ENCODE assay signal across 8 cellular contexts in the genomic region with DNA sequence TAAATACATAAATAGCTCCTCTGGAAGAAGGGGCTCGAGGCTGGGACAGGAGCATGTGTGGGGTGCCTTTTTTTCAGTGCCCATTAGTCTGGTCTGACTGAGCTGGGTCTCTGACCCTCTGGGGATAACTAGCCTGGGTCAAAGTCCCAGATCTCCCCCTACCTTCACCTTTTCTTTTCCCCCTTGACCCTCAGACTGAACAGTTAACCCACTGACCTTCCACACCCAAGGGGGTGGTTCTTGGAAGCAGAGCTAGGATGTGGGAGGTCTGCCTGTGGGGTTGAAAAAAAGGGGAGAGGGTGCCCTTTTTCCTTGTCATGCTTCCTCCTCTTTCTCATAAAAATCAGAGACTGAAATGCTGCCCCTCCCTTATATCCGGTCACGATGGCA. TPM values are rescaled to one million over a fixed set of nuclear protein-coding genes. Genes with fewer than 3 reads are reported as not detected.
A peak's percentile ranks its signal among the peaks of the same experiment; 100 is the strongest.
DNase-seq lines count a peak whose midpoint lies in the region; ATAC-seq, FAIRE-seq and TF ChIP-seq lines count a peak whose summit lies in the region.

No MANE protein-coding gene starts in this region.

- no peaks in the 10 kb centered on the region for H4K20me1 ChIP-seq in HepG2 (ENCODE audit: insufficient read depth, low read length)

- peaks cover 15% of the 10 kb centered on the region for H3K79me2 ChIP-seq in HepG2 (ENCODE audit: insufficient read depth, low read length)

- DNase-seq in activated T-cell treated with anti-CD3 and anti-CD28 coated beads, Interleukin-2, amount 50 U/mL, for 24 hours: no peak
- DNase-seq in activated T-cell treated with anti-CD3 and anti-CD28 coated beads for 4 hours (no peak), ascending aorta (ENCODE audit: low spot score in 2 of 2) (no peak), HepG2 (ENCODE audit: low spot score) (no peak), NCI-H1694 (lab: John Stamatoyannopoulos, UW) (no peak), lower leg skin (ENCODE audit: low spot score in 2 of 2) (no peak), OCI-M1 (lab: John Stamatoyannopoulos, UW) (no peak)

- intact Hi-C loops in ascending aorta (cut with DNase I): no loop called here
- intact Hi-C loops in HepG2 (cut with micrococcal nuclease; ENCODE audit: unreplicated experiment): loop anchor here (10.0 kb wide), 1 partner anchor 704 kb away; a partner anchor contains a TSS
- intact Hi-C loops in lower leg skin (cut with DNase I; ENCODE audit: low total_unique reads): no loop called here

- no peak for ATAC-seq in HepG2

- TF ChIP-seq CTCF in ascending aorta (IDR thresholded peaks at IDR 0.05) (no peak), HepG2 (CRISPR knock-in tag; IDR thresholded peaks at IDR 0.05) (no peak), lower leg skin (IDR thresholded peaks at IDR 0.05) (no peak)

- no TSS peak for BruUV-seq in HepG2 (replicated peaks; lab: Mats Ljungman, UMichigan)

- peak overlapping the region; percentile 64 for H3K9ac ChIP-seq in HepG2 (ENCODE audit: insufficient read depth, low read depth, low read length)

- peak overlapping the region; percentile 100 for H3K4me2 ChIP-seq in HepG2 (ENCODE audit: low read depth, low read length)

- H3K4me3 ChIP-seq in ascending aorta (peak overlapping the region; percentile 71 to 89), HepG2 (replicated peaks in 1 of 3; ENCODE audit: insufficient read depth in 1 of 3, low read depth in 2 of 3, low read length in 3 of 3) (peak overlapping the region; percentile 63 to 94 (median 76)), thymus (ENCODE audit: low read length) (peak overlapping the region; percentile 70), lower leg skin (ENCODE audit: low read depth, poor library complexity, severe bottlenecking) (no peak overlapping the region)

- peak overlapping the region; percentile 90 for H3K4me3 Mint-ChIP-seq in activated T-cell treated with anti-CD3 and anti-CD28 coated beads, Interleukin-2, amount 50 U/mL, for 24 hours

- H3K27ac Mint-ChIP-seq in activated T-cell treated with anti-CD3 and anti-CD28 coated beads, Interleukin-2, amount 50 U/mL, for 24 hours: peak overlapping the region; percentile 95

- TF ChIP-seq EP300 in HepG2 (IDR thresholded peaks at IDR 0.05; ENCODE audit: low read depth in 2 of 2, low read length in 2 of 2) (no peak), HepG2 (CRISPR knock-in tag; IDR thresholded peaks at IDR 0.05; ENCODE audit: borderline replicate concordance) (no peak)

- no peak for FAIRE-seq in HepG2 (lab: Jason Lieb, UNC)

- CTCF ChIA-PET in HepG2 (lab: Yijun Ruan, JAX; ENCODE audit: low intra/inter-chr PET ratio, low total read pairs): interaction anchor here (1.4 kb wide), 1 partner anchor 151 kb away, joined by 5 read pairs; no protein-coding TSS in a partner anchor

- H3K4me1 ChIP-seq in ascending aorta (peaks cover 3 to 30% of the 10 kb centered on the region in 2 donors), HepG2 (ENCODE audit: insufficient read depth, low read length) (peaks cover 82% of the 10 kb centered on the region), thymus (ENCODE audit: control insufficient read depth, insufficient read depth, low read length) (peaks cover 14% of the 10 kb centered on the region)

- POLR2A ChIA-PET in HepG2 (lab: Yijun Ruan, JAX): interaction anchor here (0.8 to 1.8 kb wide), 6 partner anchors 24 to 347 kb away, joined by 3 to 11 read pairs (median 4); a partner anchor contains a TSS

- TF ChIP-seq POLR2A in HepG2 (IDR thresholded peaks at IDR 0.05; ENCODE audit: insufficient read depth in 1 of 2, low read depth in 2 of 2, low read length in 2 of 2): no peak
- TF ChIP-seq POLR2A in lower leg skin (IDR thresholded peaks at IDR 0.05): no peak

- H3K27me3 ChIP-seq in ascending aorta (no peaks in the 10 kb centered on the region), HepG2 (ENCODE audit: control insufficient read depth in 1 of 2, insufficient read depth in 2 of 2, low read length in 2 of 2) (peaks cover 0 to 9% of the 10 kb centered on the region in 2 experiments; a peak in 2 of 5 replicates), thymus (ENCODE audit: control insufficient read depth, insufficient read depth) (peaks cover 18% of the 10 kb centered on the region)

- no peaks in the 10 kb centered on the region for H3K9me3 Mint-ChIP-seq in activated T-cell treated with anti-CD3 and anti-CD28 coated beads, Interleukin-2, amount 50 U/mL, for 24 hours

- H3K36me3 ChIP-seq in ascending aorta: no peaks in the 10 kb centered on the region
- H3K36me3 ChIP-seq in HepG2 (replicated peaks in 1 of 2; ENCODE audit: control insufficient read depth in 1 of 2, insufficient read depth in 2 of 2, low read length in 2 of 2): no peaks in the 10 kb centered on the region
- H3K36me3 ChIP-seq in thymus (ENCODE audit: control insufficient read depth, insufficient read depth): no peaks in the 10 kb centered on the region

- 45% methylated on average over 3 of the region's 3 CpGs for WGBS in HepG2 (ENCODE audit: low lambda C conversion rate)
- WGBS in thymus: 28% methylated on average over 3 of the region's 3 CpGs
- WGBS in lower leg skin, 2 donors: 26 to 28% methylated on average over 3 of the region's 3 CpGs

- H3K27ac ChIP-seq in ascending aorta (peak overlapping the region; percentile 59 to 84), HepG2 (ENCODE audit: extremely low read length, insufficient read depth, low read length) (peak overlapping the region; percentile 43), thymus (ENCODE audit: low read depth) (peak overlapping the region; percentile 85)

- in situ Hi-C loops in HepG2 (cut with HindIII; ENCODE audit: extremely low pct_ligation_motif_present, low pct_unique_long_range_greater_than_20kb): loop anchor here (5.0 kb wide), 1 partner anchor 196 kb away; no protein-coding TSS in a partner anchor

- TF ChIP-seq RAD21 in HepG2 (CRISPR knock-in tag; IDR thresholded peaks at IDR 0.05): no peak

- H2AFZ ChIP-seq in HepG2 (ENCODE audit: low read length): no peak overlapping the region

- H3K27me3 Mint-ChIP-seq in activated T-cell treated with anti-CD3 and anti-CD28 coated beads, Interleukin-2, amount 50 U/mL, for 24 hours: peaks cover 13% of the 10 kb centered on the region

- H3K9me3 ChIP-seq in ascending aorta (no peaks in the 10 kb centered on the region), HepG2 (ENCODE audit: low read length) (no peaks in the 10 kb centered on the region), thymus (ENCODE audit: control insufficient read depth) (no peaks in the 10 kb centered on the region)

- H3K36me3 Mint-ChIP-seq in activated T-cell treated with anti-CD3 and anti-CD28 coated beads, Interleukin-2, amount 50 U/mL, for 24 hours (ENCODE audit: low read depth): peaks cover 2% of the 10 kb centered on the region

- H3K4me1 Mint-ChIP-seq in activated T-cell treated with anti-CD3 and anti-CD28 coated beads, Interleukin-2, amount 50 U/mL, for 24 hours (ENCODE audit: low read depth): peaks cover 62% of the 10 kb centered on the region

RNA-seq across cellular contexts. Expression of a gene that starts 0.9 kb away (rescaled TPM):
- total RNA-seq in ascending aorta: 2.8 TPM
- total RNA-seq in HepG2 (2016; rRNA removed; fragmentation: Illumina TruSeq; extraction: Trizol): 0.20 TPM in 1 of 2 replicates, not detected in the other
- 0.53 TPM in 1 of 2 replicates, not detected in the other for total RNA-seq in HepG2 (2016; cell fraction: cytosol; rRNA removed; fragmentation: Illumina TruSeq; extraction: Trizol; ENCODE audit: low read depth)
- total RNA-seq in HepG2 (2016; cell fraction: insoluble cytoplasmic fraction; rRNA removed; fragmentation: Illumina TruSeq; extraction: Trizol): not detected in 2 replicates
- total RNA-seq in HepG2 (2016; cell fraction: membrane; rRNA removed; fragmentation: Illumina TruSeq; extraction: Trizol): not detected in 2 replicates
- total RNA-seq in HepG2 (2016; cell fraction: nucleus; rRNA removed; fragmentation: Illumina TruSeq; extraction: Trizol): not detected in 2 replicates
- polyA plus RNA-seq in HepG2 (2011; rRNA removed): 0.09 and 0.27 TPM in 2 replicates
- polyA plus RNA-seq in HepG2 (2011; cell fraction: cytosol; rRNA removed): 0.06 and 0.07 TPM in 2 replicates
- polyA plus RNA-seq in HepG2 (2011; cell fraction: nucleus; rRNA removed): 0.33 and 0.42 TPM in 2 replicates
- polyA plus RNA-seq in HepG2 (2012): 0.55 TPM in 1 of 2 replicates, not detected in the other
- not detected in 2 replicates for polyA plus RNA-seq in HepG2 (2016; cell fraction: cytosol; fragmentation: Illumina TruSeq; extraction: Trizol; ENCODE audit: low read depth)
- polyA plus RNA-seq in HepG2 (2016; cell fraction: insoluble cytoplasmic fraction; fragmentation: Illumina TruSeq; extraction: Trizol; ENCODE audit: low read depth): 0.35 TPM in 1 of 2 replicates, not detected in the other
- not detected in 2 replicates for polyA plus RNA-seq in HepG2 (2016; cell fraction: membrane; fragmentation: Illumina TruSeq; extraction: Trizol; ENCODE audit: low read depth)
- polyA plus RNA-seq in HepG2 (2016; cell fraction: nucleus; fragmentation: Illumina TruSeq; extraction: Trizol; ENCODE audit: insufficient read depth, low read depth): 0.17 and 0.49 TPM in 2 replicates
- 2.5 TPM in 1 of 2 replicates, not detected in the other for polyA minus RNA-seq in HepG2 (2011; rRNA and poly(A)+ RNA removed; ENCODE audit: low replicate concordance)
- not detected in 2 replicates for polyA minus RNA-seq in HepG2 (2011; cell fraction: cytosol; rRNA and poly(A)+ RNA removed)
- polyA minus RNA-seq in HepG2 (2011; cell fraction: nucleus; rRNA and poly(A)+ RNA removed): not detected in 2 replicates
- 0.71 TPM for polyA plus RNA-seq in thymus
- total RNA-seq in lower leg skin: 10 to 100 TPM in 1 of 4 donors, 1 to 10 TPM in 1, under 1 TPM in 2; 0.19 to 13.4 (median 1.9) TPM

RNA-seq across cellular contexts. Expression of a gene that starts 3.6 kb away (rescaled TPM):
- not detected for total RNA-seq in ascending aorta
- total RNA-seq in HepG2 (2016; rRNA removed; fragmentation: Illumina TruSeq; extraction: Trizol): 6.8 and 17.0 TPM in 2 replicates
- 1.4 and 1.9 TPM in 2 replicates for total RNA-seq in HepG2 (2016; cell fraction: cytosol; rRNA removed; fragmentation: Illumina TruSeq; extraction: Trizol; ENCODE audit: low read depth)
- 8.0 and 15.5 TPM in 2 replicates for total RNA-seq in HepG2 (2016; cell fraction: insoluble cytoplasmic fraction; rRNA removed; fragmentation: Illumina TruSeq; extraction: Trizol)
- total RNA-seq in HepG2 (2016; cell fraction: membrane; rRNA removed; fragmentation: Illumina TruSeq; extraction: Trizol): 3.2 and 3.3 TPM in 2 replicates
- 11.2 and 13.1 TPM in 2 replicates for total RNA-seq in HepG2 (2016; cell fraction: nucleus; rRNA removed; fragmentation: Illumina TruSeq; extraction: Trizol)
- polyA plus RNA-seq in HepG2 (2011; rRNA removed): 32.0 and 55.8 TPM in 2 replicates
- 39.2 and 45.0 TPM in 2 replicates for polyA plus RNA-seq in HepG2 (2011; cell fraction: cytosol; rRNA removed)
- 12.5 and 25.8 TPM in 2 replicates for polyA plus RNA-seq in HepG2 (2011; cell fraction: nucleus; rRNA removed)
- 16.9 and 62.2 TPM in 2 replicates for polyA plus RNA-seq in HepG2 (2012)
- polyA plus RNA-seq in HepG2 (2016; cell fraction: cytosol; fragmentation: Illumina TruSeq; extraction: Trizol; ENCODE audit: low read depth): 0.90 and 1.2 TPM in 2 replicates
- 6.5 and 7.6 TPM in 2 replicates for polyA plus RNA-seq in HepG2 (2016; cell fraction: insoluble cytoplasmic fraction; fragmentation: Illumina TruSeq; extraction: Trizol; ENCODE audit: low read depth)
- 1.8 and 2.0 TPM in 2 replicates for polyA plus RNA-seq in HepG2 (2016; cell fraction: membrane; fragmentation: Illumina TruSeq; extraction: Trizol; ENCODE audit: low read depth)
- 16.9 and 17.1 TPM in 2 replicates for polyA plus RNA-seq in HepG2 (2016; cell fraction: nucleus; fragmentation: Illumina TruSeq; extraction: Trizol; ENCODE audit: insufficient read depth, low read depth)
- polyA minus RNA-seq in HepG2 (2011; rRNA and poly(A)+ RNA removed; ENCODE audit: low replicate concordance): 0.51 and 61.0 TPM in 2 replicates
- polyA minus RNA-seq in HepG2 (2011; cell fraction: cytosol; rRNA and poly(A)+ RNA removed): 21.0 and 26.6 TPM in 2 replicates
- polyA minus RNA-seq in HepG2 (2011; cell fraction: nucleus; rRNA and poly(A)+ RNA removed): 7.1 and 11.4 TPM in 2 replicates
- polyA plus RNA-seq in thymus: 0.14 TPM
- total RNA-seq in lower leg skin: not detected

RNA-seq across cellular contexts. Expression of a gene that starts 21.0 kb away (rescaled TPM):
- 21.6 TPM for total RNA-seq in ascending aorta
- total RNA-seq in HepG2 (2016; rRNA removed; fragmentation: Illumina TruSeq; extraction: Trizol): 0.18 TPM in 1 of 2 replicates, not detected in the other
- total RNA-seq in HepG2 (2016; cell fraction: cytosol; rRNA removed; fragmentation: Illumina TruSeq; extraction: Trizol; ENCODE audit: low read depth): not detected in 2 replicates
- total RNA-seq in HepG2 (2016; cell fraction: insoluble cytoplasmic fraction; rRNA removed; fragmentation: Illumina TruSeq; extraction: Trizol): 0.32 TPM in 1 of 2 replicates, not detected in the other
- total RNA-seq in HepG2 (2016; cell fraction: membrane; rRNA removed; fragmentation: Illumina TruSeq; extraction: Trizol): not detected in 2 replicates
- total RNA-seq in HepG2 (2016; cell fraction: nucleus; rRNA removed; fragmentation: Illumina TruSeq; extraction: Trizol): not detected in 2 replicates
- 0.95 and 1.2 TPM in 2 replicates for polyA plus RNA-seq in HepG2 (2011; rRNA removed)
- 0.33 and 0.40 TPM in 2 replicates for polyA plus RNA-seq in HepG2 (2011; cell fraction: cytosol; rRNA removed)
- polyA plus RNA-seq in HepG2 (2011; cell fraction: nucleus; rRNA removed): 3.1 and 5.5 TPM in 2 replicates
- 0.39 and 0.55 TPM in 2 replicates for polyA plus RNA-seq in HepG2 (2012)
- not detected in 2 replicates for polyA plus RNA-seq in HepG2 (2016; cell fraction: cytosol; fragmentation: Illumina TruSeq; extraction: Trizol; ENCODE audit: low read depth)
- polyA plus RNA-seq in HepG2 (2016; cell fraction: insoluble cytoplasmic fraction; fragmentation: Illumina TruSeq; extraction: Trizol; ENCODE audit: low read depth): 0.17 TPM in 1 of 2 replicates, not detected in the other
- polyA plus RNA-seq in HepG2 (2016; cell fraction: membrane; fragmentation: Illumina TruSeq; extraction: Trizol; ENCODE audit: low read depth): 0.15 TPM in 1 of 2 replicates, not detected in the other
- 0.51 and 0.87 TPM in 2 replicates for polyA plus RNA-seq in HepG2 (2016; cell fraction: nucleus; fragmentation: Illumina TruSeq; extraction: Trizol; ENCODE audit: insufficient read depth, low read depth)
- polyA minus RNA-seq in HepG2 (2011; rRNA and poly(A)+ RNA removed; ENCODE audit: low replicate concordance): 0.44 TPM in 1 of 2 replicates, not detected in the other
- polyA minus RNA-seq in HepG2 (2011; cell fraction: cytosol; rRNA and poly(A)+ RNA removed): not detected in 2 replicates
- 0.64 and 1.7 TPM in 2 replicates for polyA minus RNA-seq in HepG2 (2011; cell fraction: nucleus; rRNA and poly(A)+ RNA removed)
- 165 TPM for polyA plus RNA-seq in thymus
- 1 to 10 TPM; 2.3 to 6.6 (median 3.1) TPM for total RNA-seq in lower leg skin

RNA-seq across cellular contexts. Expression of a gene that starts 24.1 kb away (rescaled TPM):
- not detected for total RNA-seq in ascending aorta
- 1.5 and 1.8 TPM in 2 replicates for total RNA-seq in HepG2 (2016; rRNA removed; fragmentation: Illumina TruSeq; extraction: Trizol)
- total RNA-seq in HepG2 (2016; cell fraction: cytosol; rRNA removed; fragmentation: Illumina TruSeq; extraction: Trizol; ENCODE audit: low read depth): 0.20 and 0.35 TPM in 2 replicates
- 1.3 and 1.7 TPM in 2 replicates for total RNA-seq in HepG2 (2016; cell fraction: insoluble cytoplasmic fraction; rRNA removed; fragmentation: Illumina TruSeq; extraction: Trizol)
- 1.1 TPM in 2 replicates for total RNA-seq in HepG2 (2016; cell fraction: membrane; rRNA removed; fragmentation: Illumina TruSeq; extraction: Trizol)
- 2.3 and 2.6 TPM in 2 replicates for total RNA-seq in HepG2 (2016; cell fraction: nucleus; rRNA removed; fragmentation: Illumina TruSeq; extraction: Trizol)
- polyA plus RNA-seq in HepG2 (2011; rRNA removed): 12.7 and 13.8 TPM in 2 replicates
- 11.4 and 11.9 TPM in 2 replicates for polyA plus RNA-seq in HepG2 (2011; cell fraction: cytosol; rRNA removed)
- 4.8 and 6.4 TPM in 2 replicates for polyA plus RNA-seq in HepG2 (2011; cell fraction: nucleus; rRNA removed)
- 2.3 and 4.2 TPM in 2 replicates for polyA plus RNA-seq in HepG2 (2012)
- polyA plus RNA-seq in HepG2 (2016; cell fraction: cytosol; fragmentation: Illumina TruSeq; extraction: Trizol; ENCODE audit: low read depth): 0.35 and 0.46 TPM in 2 replicates
- polyA plus RNA-seq in HepG2 (2016; cell fraction: insoluble cytoplasmic fraction; fragmentation: Illumina TruSeq; extraction: Trizol; ENCODE audit: low read depth): 3.2 and 3.3 TPM in 2 replicates
- polyA plus RNA-seq in HepG2 (2016; cell fraction: membrane; fragmentation: Illumina TruSeq; extraction: Trizol; ENCODE audit: low read depth): 1.3 and 1.4 TPM in 2 replicates
- polyA plus RNA-seq in HepG2 (2016; cell fraction: nucleus; fragmentation: Illumina TruSeq; extraction: Trizol; ENCODE audit: insufficient read depth, low read depth): 4.0 and 4.8 TPM in 2 replicates
- polyA minus RNA-seq in HepG2 (2011; rRNA and poly(A)+ RNA removed; ENCODE audit: low replicate concordance): 0.16 and 20.9 TPM in 2 replicates
- polyA minus RNA-seq in HepG2 (2011; cell fraction: cytosol; rRNA and poly(A)+ RNA removed): 4.8 and 4.9 TPM in 2 replicates
- 5.0 and 6.3 TPM in 2 replicates for polyA minus RNA-seq in HepG2 (2011; cell fraction: nucleus; rRNA and poly(A)+ RNA removed)
- polyA plus RNA-seq in thymus: 0.05 TPM
- total RNA-seq in lower leg skin: not detected

RNA-seq across cellular contexts. Expression of a gene that starts 27.8 kb away (rescaled TPM):
- total RNA-seq in ascending aorta: 49.5 TPM
- total RNA-seq in HepG2 (2016; rRNA removed; fragmentation: Illumina TruSeq; extraction: Trizol): 8.3 and 11.1 TPM in 2 replicates
- 5.7 and 8.8 TPM in 2 replicates for total RNA-seq in HepG2 (2016; cell fraction: cytosol; rRNA removed; fragmentation: Illumina TruSeq; extraction: Trizol; ENCODE audit: low read depth)
- 6.4 and 10.3 TPM in 2 replicates for total RNA-seq in HepG2 (2016; cell fraction: insoluble cytoplasmic fraction; rRNA removed; fragmentation: Illumina TruSeq; extraction: Trizol)
- total RNA-seq in HepG2 (2016; cell fraction: membrane; rRNA removed; fragmentation: Illumina TruSeq; extraction: Trizol): 9.0 and 10.3 TPM in 2 replicates
- 14.9 and 18.4 TPM in 2 replicates for total RNA-seq in HepG2 (2016; cell fraction: nucleus; rRNA removed; fragmentation: Illumina TruSeq; extraction: Trizol)
- polyA plus RNA-seq in HepG2 (2011; rRNA removed): 23.5 and 26.2 TPM in 2 replicates
- polyA plus RNA-seq in HepG2 (2011; cell fraction: cytosol; rRNA removed): 7.3 and 10.4 TPM in 2 replicates
- polyA plus RNA-seq in HepG2 (2011; cell fraction: nucleus; rRNA removed): 48.1 and 57.1 TPM in 2 replicates
- polyA plus RNA-seq in HepG2 (2012): 13.7 and 15.9 TPM in 2 replicates
- polyA plus RNA-seq in HepG2 (2016; cell fraction: cytosol; fragmentation: Illumina TruSeq; extraction: Trizol; ENCODE audit: low read depth): 1.4 and 2.4 TPM in 2 replicates
- polyA plus RNA-seq in HepG2 (2016; cell fraction: insoluble cytoplasmic fraction; fragmentation: Illumina TruSeq; extraction: Trizol; ENCODE audit: low read depth): 10.8 and 11.3 TPM in 2 replicates
- 6.5 and 7.8 TPM in 2 replicates for polyA plus RNA-seq in HepG2 (2016; cell fraction: membrane; fragmentation: Illumina TruSeq; extraction: Trizol; ENCODE audit: low read depth)
- 44.4 and 51.2 TPM in 2 replicates for polyA plus RNA-seq in HepG2 (2016; cell fraction: nucleus; fragmentation: Illumina TruSeq; extraction: Trizol; ENCODE audit: insufficient read depth, low read depth)
- 10.6 and 21.3 TPM in 2 replicates for polyA minus RNA-seq in HepG2 (2011; rRNA and poly(A)+ RNA removed; ENCODE audit: low replicate concordance)
- 9.9 and 10.8 TPM in 2 replicates for polyA minus RNA-seq in HepG2 (2011; cell fraction: cytosol; rRNA and poly(A)+ RNA removed)
- polyA minus RNA-seq in HepG2 (2011; cell fraction: nucleus; rRNA and poly(A)+ RNA removed): 26.1 and 27.0 TPM in 2 replicates
- 22.4 TPM for polyA plus RNA-seq in thymus
- total RNA-seq in lower leg skin: 10 to 100 TPM; 37.2 to 64.6 (median 54.3) TPM
